ENCODE assay signal across 12 cellular contexts in the genomic region with DNA sequence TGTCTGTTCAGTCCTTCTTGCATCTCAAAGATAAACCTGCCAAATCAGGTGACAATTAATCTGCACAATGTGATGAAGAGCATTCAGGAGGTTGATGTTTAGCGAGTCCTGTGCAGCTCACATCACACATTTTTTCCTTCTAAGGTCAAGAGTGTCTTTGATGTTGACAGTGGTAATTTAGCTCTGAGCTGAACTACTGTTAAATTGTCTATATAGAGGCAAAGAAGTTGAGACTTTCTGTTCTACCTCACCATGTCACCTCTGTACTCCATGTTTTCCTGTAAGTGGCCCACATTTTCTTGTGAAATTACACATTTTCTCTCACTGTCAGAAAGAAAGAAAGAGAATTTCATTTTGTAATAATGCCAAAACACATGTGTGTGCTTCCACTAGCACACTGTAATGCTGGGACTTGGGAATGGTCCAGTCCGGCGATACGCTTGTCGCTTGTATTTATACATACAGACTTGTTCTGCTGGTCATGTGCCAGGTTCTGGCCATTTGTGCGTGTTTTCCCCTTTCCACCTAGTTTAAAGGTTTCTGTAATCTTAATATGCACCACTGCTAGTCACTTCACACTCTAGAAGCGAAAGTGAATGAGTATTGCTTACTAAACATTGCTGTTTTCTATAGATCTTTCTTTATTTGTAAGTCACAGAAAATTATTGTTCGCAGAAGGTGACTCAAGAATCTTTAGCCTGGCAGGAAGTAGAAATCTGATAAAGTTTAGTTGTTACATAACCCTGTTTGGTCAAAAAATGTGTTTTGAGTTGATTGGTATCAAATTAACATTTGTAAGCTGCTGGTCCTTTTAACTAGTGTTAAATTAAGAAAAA.
A peak's percentile ranks its signal among the peaks of the same experiment; 100 is the strongest.
DNase-seq lines count a peak whose midpoint lies in the region; ATAC-seq, FAIRE-seq and TF ChIP-seq lines count a peak whose summit lies in the region.
"Had no signal": no experiment of that assay in that cellular context is flagged by ENCODE, and none has a peak within 500 bp of the region (broad histone marks: within the 10 kb centered on the region; RNA-seq: fewer than 3 reads in every experiment).

No MANE protein-coding gene starts in this region.

- ATAC-seq in psoas muscle (peak in 2 of 4 donors; percentile 31 to 60), GM21825 (IDR thresholded peaks at IDR 0.05; ENCODE audit: unreplicated experiment) (no peak)

- WGBS in psoas muscle, 3 donors = 30 to 35% (median 30%) methylated on average over 8 of the region's 8 CpGs

- intact Hi-C loops in psoas muscle (cut with DNase I) = no loop called here

- no peak for TF ChIP-seq CTCF in fibroblast of pulmonary artery (IDR thresholded peaks at IDR 0.05; ENCODE audit: low read length, missing control alignments)
- no peak for TF ChIP-seq CTCF in psoas muscle (IDR thresholded peaks at IDR 0.05)

- no peaks in the 10 kb centered on the region for H3K4me1 ChIP-seq in psoas muscle

- no peak for TF ChIP-seq POLR2A in GM12891 (IDR thresholded peaks at IDR 0.05; ENCODE audit: low read depth, low read length)

- DNase-seq in EL (peak; percentile 3), RPMI7951 (ENCODE audit: low read depth) (peak; percentile 56), fibroblast of pulmonary artery (ENCODE audit: low read depth) (peak; percentile 37), psoas muscle (no peak), SIG-M5 (lab: John Stamatoyannopoulos, UW) (no peak), COLO668 (lab: John Stamatoyannopoulos, UW; ENCODE audit: unreplicated experiment) (no peak), GM12891 (ENCODE audit: insufficient read length, low spot score) (no peak)
- DNase-seq: activated CD4-positive, alpha-beta T cell treated with anti-CD3 and anti-CD28 coated beads, Interleukin-2, amount 50 U/mL, for 1 hour; DMS153; NCI-H1105 treated with DMSO at 0.1 percent for 48 hours had no signal

- no peak overlapping the region for H3K27ac ChIP-seq in psoas muscle

- no peak for FAIRE-seq in GM12891 (lab: Jason Lieb, UNC)
- FAIRE-seq: bronchial epithelial cell had no signal

- no peaks in the 10 kb centered on the region for H3K9me3 ChIP-seq in psoas muscle

- no peaks in the 10 kb centered on the region for H3K36me3 ChIP-seq in psoas muscle (ENCODE audit: insufficient read depth in 1 of 2, low read depth in 1 of 2)

- no peaks in the 10 kb centered on the region for H3K27me3 ChIP-seq in psoas muscle (ENCODE audit: insufficient read depth in 3 of 3, low read length in 2 of 3)

- H3K4me3 ChIP-seq in fibroblast of pulmonary artery (replicated peaks; ENCODE audit: low read depth, low read length) = peak overlapping the region; percentile 51
- H3K4me3 ChIP-seq in psoas muscle = peak overlapping the region; percentile 49

TF ChIP-seq in GM12891, 5 proteins besides CTCF, POLR2A, EP300 and RAD21:
- TF ChIP-seq POLR2AphosphoS5 (IDR thresholded peaks at IDR 0.05; ENCODE audit: low read depth, low read length) (no peak), TAF1 (IDR thresholded peaks at IDR 0.05; ENCODE audit: low read depth, low read length) (no peak)

Comparison
In these comparisons a context has a peak if more than half of its experiments do, and no peak if none do; other contexts are left out.
1. DNase-seq: peak in EL (single experiment), RPMI7951 (single experiment) and fibroblast of pulmonary artery (single experiment); none in psoas muscle (0 of 2), SIG-M5 (single experiment), COLO668 (single experiment) and GM12891 (single experiment).